ENCODE assay signal across 10 cellular contexts in genomic region chr16:3087243-3087791, GRCh38. TPM values are rescaled to one million over a fixed set of nuclear protein-coding genes. Genes with fewer than 3 reads are reported as not detected.
DNase-seq lines count a peak whose midpoint lies in the region; ATAC-seq and TF ChIP-seq lines count a peak whose summit lies in the region.
"Had no signal": no experiment of that assay in that cellular context is flagged by ENCODE, and none has a peak within 500 bp of the region (broad histone marks: within the 10 kb centered on the region; RNA-seq: fewer than 3 reads in every experiment).

No MANE protein-coding gene starts in this region.

- no peaks in the 10 kb centered on the region for H3K9me3 ChIP-seq in subcutaneous abdominal adipose tissue (ENCODE audit: control insufficient read depth in 5 of 5, low read length in 5 of 5)

- ATAC-seq in activated CD4-positive, alpha-beta T cell treated with anti-CD3 and anti-CD28 coated beads for 36 hours: peak; percentile 62
- ATAC-seq in GM19023 (IDR thresholded peaks at IDR 0.05; ENCODE audit: unreplicated experiment): no peak
- ATAC-seq in GM19035 (IDR thresholded peaks at IDR 0.05; ENCODE audit: unreplicated experiment): no peak

- POLR2A ChIA-PET in activated CD4-positive, alpha-beta T cell treated with anti-CD3 and anti-CD28 coated beads for 36 hours (lab: Charles Lee): interaction anchor here (0.7 to 1.1 kb wide), 2 partner anchors 9 to 22 kb away, joined by 3 to 4 read pairs; partner anchors contain the start of gene IL32

- no peaks in the 10 kb centered on the region for H3K9me3 Mint-ChIP-seq in activated CD4-positive, alpha-beta T cell treated with anti-CD3 and anti-CD28 coated beads for 36 hours (ENCODE audit: low read depth)
- no peaks in the 10 kb centered on the region for H3K9me3 Mint-ChIP-seq in activated T-helper 2 cell treated with anti-CD3 and anti-CD28 coated beads, Interferon-gamma antibody, Interleukin-2, Interleukin-4, amounts not matched to agents 10 μg/mL and 5 μg/mL and 100 μg/mL, durations not matched to agents 14 hours and 24 hours and 36 hours

- peak overlapping the region; percentile 64 for H3K4me3 Mint-ChIP-seq in activated CD4-positive, alpha-beta T cell treated with anti-CD3 and anti-CD28 coated beads for 36 hours
- peak overlapping the region; percentile 68 for H3K4me3 Mint-ChIP-seq in activated T-helper 2 cell treated with anti-CD3 and anti-CD28 coated beads, Interferon-gamma antibody, Interleukin-2, Interleukin-4, amounts not matched to agents 10 μg/mL and 5 μg/mL and 100 μg/mL, durations not matched to agents 14 hours and 24 hours and 36 hours (ENCODE audit: low read depth)

- H3K4me1 ChIP-seq in subcutaneous abdominal adipose tissue (ENCODE audit: control insufficient read depth in 5 of 5, insufficient read depth in 5 of 5, low read length in 5 of 5): peaks cover 3 to 37% (median 26%) of the 10 kb centered on the region in 5 donors

- CTCF ChIA-PET in activated CD4-positive, alpha-beta T cell treated with anti-CD3 and anti-CD28 coated beads for 36 hours (lab: Charles Lee): interaction anchor here (0.7 to 3.2 kb wide), 4 partner anchors 10 to 68 kb away, joined by 3 to 14 read pairs (median 4); partner anchors contain the start of gene ZNF213

- intact Hi-C loops in activated CD4-positive, alpha-beta T cell treated with anti-CD3 and anti-CD28 coated beads for 36 hours (cut with DNase I, micrococcal nuclease): no loop called here
- intact Hi-C loops in activated T-helper 2 cell treated with anti-CD3 and anti-CD28 coated beads, Interferon-gamma antibody, Interleukin-2, Interleukin-4, amounts not matched to agents 10 μg/mL and 5 μg/mL and 100 μg/mL, durations not matched to agents 14 hours and 24 hours and 36 hours (cut with micrococcal nuclease): no loop called here

- H3K36me3 ChIP-seq in kidney epithelial cell (ENCODE audit: control insufficient read depth, insufficient read depth, low read length) (no peaks in the 10 kb centered on the region), subcutaneous abdominal adipose tissue (ENCODE audit: control insufficient read depth in 5 of 5, insufficient read depth in 5 of 5, low read length in 5 of 5) (no peaks in the 10 kb centered on the region)

- peaks cover 57% of the 10 kb centered on the region for H3K4me1 Mint-ChIP-seq in activated CD4-positive, alpha-beta T cell treated with anti-CD3 and anti-CD28 coated beads for 36 hours
- peaks cover 37% of the 10 kb centered on the region for H3K4me1 Mint-ChIP-seq in activated T-helper 2 cell treated with anti-CD3 and anti-CD28 coated beads, Interferon-gamma antibody, Interleukin-2, Interleukin-4, amounts not matched to agents 10 μg/mL and 5 μg/mL and 100 μg/mL, durations not matched to agents 14 hours and 24 hours and 36 hours (ENCODE audit: low read depth)

- peak overlapping the region; percentile 73 for H3K27ac Mint-ChIP-seq in activated CD4-positive, alpha-beta T cell treated with anti-CD3 and anti-CD28 coated beads for 36 hours
- peak overlapping the region; percentile 67 for H3K27ac Mint-ChIP-seq in activated T-helper 2 cell treated with anti-CD3 and anti-CD28 coated beads, Interferon-gamma antibody, Interleukin-2, Interleukin-4, amounts not matched to agents 10 μg/mL and 5 μg/mL and 100 μg/mL, durations not matched to agents 14 hours and 24 hours and 36 hours

- TF ChIP-seq CTCF in kidney epithelial cell (IDR thresholded peaks at IDR 0.05; ENCODE audit: insufficient read depth, low read length, poor library complexity, severe bottlenecking): peak; percentile 9

- peaks cover 14% of the 10 kb centered on the region for H3K27me3 ChIP-seq in kidney epithelial cell (ENCODE audit: control insufficient read depth, insufficient read depth, low read length)
- H3K27me3 ChIP-seq in subcutaneous abdominal adipose tissue (ENCODE audit: control insufficient read depth in 5 of 5, insufficient read depth in 4 of 5, low read length in 5 of 5): peaks cover 0 to 8% (median 0%) of the 10 kb centered on the region in 5 donors

- H3K27ac ChIP-seq in subcutaneous abdominal adipose tissue (ENCODE audit: low read depth, low read length): peak overlapping the region; percentile 70

- no peaks in the 10 kb centered on the region for H3K27me3 Mint-ChIP-seq in activated CD4-positive, alpha-beta T cell treated with anti-CD3 and anti-CD28 coated beads for 36 hours
- H3K27me3 Mint-ChIP-seq in activated T-helper 2 cell treated with anti-CD3 and anti-CD28 coated beads, Interferon-gamma antibody, Interleukin-2, Interleukin-4, amounts not matched to agents 10 μg/mL and 5 μg/mL and 100 μg/mL, durations not matched to agents 14 hours and 24 hours and 36 hours (ENCODE audit: low read depth): no peaks in the 10 kb centered on the region

- H3K4me3 ChIP-seq in kidney epithelial cell (ENCODE audit: low read depth, low read length): no peak overlapping the region
- peak overlapping the region; percentile 50 to 65 (median 62) for H3K4me3 ChIP-seq in subcutaneous abdominal adipose tissue (ENCODE audit: low read depth in 1 of 5, low read length in 5 of 5)

- H3K9ac ChIP-seq in subcutaneous abdominal adipose tissue (ENCODE audit: low read length in 5 of 5): peak overlapping the region in 3 of 5 donors; percentile 52 to 69 (median 57)

- DNase-seq in activated CD4-positive, alpha-beta T cell treated with anti-CD3 and anti-CD28 coated beads for 36 hours: peak; percentile 36
- DNase-seq in activated CD4-positive, alpha-beta T cell treated with anti-CD3 and anti-CD28 coated beads, Interleukin-2, amount 50 U/mL, for 48 hours: no peak
- DNase-seq in activated T-helper 2 cell treated with anti-CD3 and anti-CD28 coated beads, Interferon-gamma antibody, Interleukin-2, Interleukin-4, amounts not matched to agents 10 μg/mL and 5 μg/mL and 100 μg/mL, durations not matched to agents 14 hours and 24 hours and 36 hours (ENCODE audit: low spot score): no peak
- DNase-seq in kidney epithelial cell (ENCODE audit: low read depth) (no peak), NCI-H1436 treated with DMSO at 0.1 percent for 48 hours (lab: John Stamatoyannopoulos, UW) (no peak)
- DNase-seq: activated CD8-positive, alpha-beta memory T cell treated with anti-CD3 and anti-CD28 coated beads, Interleukin-2, amount 50 U/mL, for 4 hours; NCI-H187 treated with DMSO at 0.1 percent for 48 hours had no signal

- peaks cover 1% of the 10 kb centered on the region for H3K36me3 Mint-ChIP-seq in activated CD4-positive, alpha-beta T cell treated with anti-CD3 and anti-CD28 coated beads for 36 hours (ENCODE audit: low read depth)
- peaks cover 9% of the 10 kb centered on the region for H3K36me3 Mint-ChIP-seq in activated T-helper 2 cell treated with anti-CD3 and anti-CD28 coated beads, Interferon-gamma antibody, Interleukin-2, Interleukin-4, amounts not matched to agents 10 μg/mL and 5 μg/mL and 100 μg/mL, durations not matched to agents 14 hours and 24 hours and 36 hours (ENCODE audit: low read depth)

RNA-seq across cellular contexts. Expression of gene ZSCAN10, which starts 11.8 kb away (rescaled TPM):
- under 1 TPM; 0.11 to 0.30 TPM for total RNA-seq in activated CD4-positive, alpha-beta T cell treated with anti-CD3 and anti-CD28 coated beads for 36 hours
- not detected in 2 replicates for total RNA-seq in activated T-helper 2 cell treated with anti-CD3 and anti-CD28 coated beads, Interferon-gamma antibody, Interleukin-2, Interleukin-4, amounts not matched to agents 10 μg/mL and 5 μg/mL and 100 μg/mL, durations not matched to agents 14 hours and 24 hours and 36 hours
- total RNA-seq in kidney epithelial cell: not detected in 2 replicates

RNA-seq across cellular contexts. Expression of gene IL32, which starts 21.9 kb away (rescaled TPM):
- total RNA-seq in activated CD4-positive, alpha-beta T cell treated with anti-CD3 and anti-CD28 coated beads for 36 hours: 1,000 to 10,000 TPM; 1,864 to 2,360 TPM
- total RNA-seq in activated T-helper 2 cell treated with anti-CD3 and anti-CD28 coated beads, Interferon-gamma antibody, Interleukin-2, Interleukin-4, amounts not matched to agents 10 μg/mL and 5 μg/mL and 100 μg/mL, durations not matched to agents 14 hours and 24 hours and 36 hours: 773 and 798 TPM in 2 replicates
- 621 and 682 TPM in 2 replicates for total RNA-seq in kidney epithelial cell

RNA-seq across cellular contexts. Expression of gene ZNF205, which starts 25.1 kb away (rescaled TPM):
- total RNA-seq in activated CD4-positive, alpha-beta T cell treated with anti-CD3 and anti-CD28 coated beads for 36 hours: under 1 TPM; 0.21 to 0.32 TPM
- 0.09 and 0.18 TPM in 2 replicates for total RNA-seq in activated T-helper 2 cell treated with anti-CD3 and anti-CD28 coated beads, Interferon-gamma antibody, Interleukin-2, Interleukin-4, amounts not matched to agents 10 μg/mL and 5 μg/mL and 100 μg/mL, durations not matched to agents 14 hours and 24 hours and 36 hours
- 25.1 and 27.9 TPM in 2 replicates for total RNA-seq in kidney epithelial cell

RNA-seq across cellular contexts. Expression of gene MMP25, which starts 41.0 kb away (rescaled TPM):
- total RNA-seq in activated CD4-positive, alpha-beta T cell treated with anti-CD3 and anti-CD28 coated beads for 36 hours: under 1 TPM; 0.55 to 0.91 TPM
- 7.7 TPM in 2 replicates for total RNA-seq in activated T-helper 2 cell treated with anti-CD3 and anti-CD28 coated beads, Interferon-gamma antibody, Interleukin-2, Interleukin-4, amounts not matched to agents 10 μg/mL and 5 μg/mL and 100 μg/mL, durations not matched to agents 14 hours and 24 hours and 36 hours
- 0.17 TPM in 1 of 2 replicates, not detected in the other for total RNA-seq in kidney epithelial cell

RNA-seq across cellular contexts. Expression of gene ZNF213, which starts 47.5 kb away (rescaled TPM):
- total RNA-seq in activated CD4-positive, alpha-beta T cell treated with anti-CD3 and anti-CD28 coated beads for 36 hours: 1 to 10 TPM; 7.6 to 8.3 TPM
- total RNA-seq in activated T-helper 2 cell treated with anti-CD3 and anti-CD28 coated beads, Interferon-gamma antibody, Interleukin-2, Interleukin-4, amounts not matched to agents 10 μg/mL and 5 μg/mL and 100 μg/mL, durations not matched to agents 14 hours and 24 hours and 36 hours: 9.1 and 9.3 TPM in 2 replicates
- total RNA-seq in kidney epithelial cell: 13.7 and 16.6 TPM in 2 replicates

Comparison
In these comparisons a context has a peak if more than half of its experiments do, and no peak if none do; other contexts are left out.
1. RNA of gene ZNF205, which starts 25.1 kb away (total RNA-seq): 25.1 to 27.9 TPM in kidney epithelial cell; 0.21 to 0.32 TPM in activated CD4-positive, alpha-beta T cell treated with anti-CD3 and anti-CD28 coated beads for 36 hours and 0.09 to 0.18 TPM in activated T-helper 2 cell treated with anti-CD3 and anti-CD28 coated beads, Interferon-gamma antibody, Interleukin-2, Interleukin-4, amounts not matched to agents 10 μg/mL and 5 μg/mL and 100 μg/mL, durations not matched to agents 14 hours and 24 hours and 36 hours; every median in the first group is over 10 times any median in the second.